ENCODE assay signal across 33 cellular contexts in the genomic region with DNA sequence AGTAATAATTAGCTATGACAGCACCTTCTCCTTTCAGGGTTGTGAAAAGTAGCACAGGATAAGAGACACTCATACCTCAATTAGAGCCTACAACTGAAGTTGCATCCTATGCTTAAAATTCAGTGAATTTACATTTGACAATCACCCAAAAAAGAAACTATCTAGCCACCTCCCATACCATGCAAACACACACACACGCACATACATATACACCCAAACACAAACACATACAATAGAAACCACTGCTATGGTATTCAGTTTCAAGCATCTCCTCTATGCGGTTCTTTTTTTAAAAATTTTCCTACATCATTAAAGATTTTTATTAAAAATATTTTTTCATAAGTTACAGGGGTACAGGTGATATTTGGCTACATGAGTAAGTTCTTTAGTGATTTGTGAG. TPM values are rescaled to one million over a fixed set of nuclear protein-coding genes. Genes with fewer than 3 reads are reported as not detected.
"Had no signal": no experiment of that assay in that cellular context is flagged by ENCODE, and none has a peak within 500 bp of the region (broad histone marks: within the 10 kb centered on the region; RNA-seq: fewer than 3 reads in every experiment).

No MANE protein-coding gene starts in this region.

- H3K27ac ChIP-seq: coronary artery, esophagus muscularis mucosa, heart right ventricle, left lung, neural progenitor cell, prostate gland, right atrium auricular region, stomach, testis, tibial artery had no signal

- H3K27ac Mint-ChIP-seq: mesothelial cell of epicardium; naive thymus-derived CD4-positive, alpha-beta T cell; nephron; neural progenitor cell; type B pancreatic cell had no signal

- H3K36me3 ChIP-seq: esophagus muscularis mucosa, heart right ventricle, left lung, neural progenitor cell, prostate gland, right atrium auricular region, stomach, tibial artery had no signal

- DNase-seq: dermis blood vessel endothelial cell; effector memory CD4-positive, alpha-beta T cell; foreskin melanocyte; glutamatergic neuron; heart right ventricle; hippocampal formation; left cardiac atrium; left lung; stimulated activated CD4-positive, alpha-beta T cell treated with anti-CD3 and anti-CD28 coated beads, Interleukin-12 subunit alpha, Interleukin-12 subunit beta, amount 100 ng/mL, for 4 hours; stimulated activated CD4-positive, alpha-beta T cell treated with anti-CD3 and anti-CD28 coated beads, Interleukin-1b, Interleukin-23, amount 100 ng/mL, for 48 hours; stimulated activated CD4-positive, alpha-beta T cell treated with anti-CD3 and anti-CD28 coated beads, Interleukin-4, amount 100 ng/mL, for 1 hour; stimulated activated CD8-positive, alpha-beta memory T cell treated with anti-CD3 and anti-CD28 coated beads, Interleukin-4, amount 100 ng/mL, for 48 hours; stimulated activated naive CD4-positive, alpha-beta T cell treated with Interleukin-2 at 50 U/mL for 16 hours; stomach; testis; tibial artery had no signal

- FAIRE-seq: endothelial cell of umbilical vein, islet of Langerhans had no signal

- H3K27me3 ChIP-seq: esophagus muscularis mucosa, heart right ventricle, left lung, neural progenitor cell, right atrium auricular region, stomach, testis, tibial artery had no signal

- H3K27me3 Mint-ChIP-seq: type B pancreatic cell had no signal

- H3K36me3 Mint-ChIP-seq: mesothelial cell of epicardium, type B pancreatic cell had no signal

- H3K4me3 ChIP-seq: coronary artery, esophagus muscularis mucosa, heart right ventricle, left lung, neural progenitor cell, prostate gland, right atrium auricular region, smooth muscle cell, stomach, testis, tibial artery had no signal

- ATAC-seq: heart right ventricle; left cardiac atrium; left lung; naive thymus-derived CD4-positive, alpha-beta T cell; sciatic nerve had no signal

- H3K4me1 ChIP-seq: esophagus muscularis mucosa, left lung, prostate gland, right atrium auricular region, stomach had no signal

- H3K4me3 Mint-ChIP-seq: mesothelial cell of epicardium; naive thymus-derived CD4-positive, alpha-beta T cell; nephron; neural progenitor cell; type B pancreatic cell had no signal

- H3K9me3 ChIP-seq: esophagus muscularis mucosa, left lung, prostate gland, testis, tibial artery had no signal

- H3K4me1 Mint-ChIP-seq: naive thymus-derived CD4-positive, alpha-beta T cell had no signal

RNA-seq across cellular contexts. Expression of a gene that starts 57.5 kb away (rescaled TPM):
- total RNA-seq: dermis blood vessel endothelial cell; endothelial cell of umbilical vein; lung microvascular endothelial cell; naive thymus-derived CD4-positive, alpha-beta T cell; osteoblast; subcutaneous adipose tissue had no signal
- polyA plus RNA-seq: endothelial cell of umbilical vein; fibroblast of lung; naive thymus-derived CD4-positive, alpha-beta T cell had no signal
